1 cellular context compared by ENCODE assay signal in the genomic region with DNA sequence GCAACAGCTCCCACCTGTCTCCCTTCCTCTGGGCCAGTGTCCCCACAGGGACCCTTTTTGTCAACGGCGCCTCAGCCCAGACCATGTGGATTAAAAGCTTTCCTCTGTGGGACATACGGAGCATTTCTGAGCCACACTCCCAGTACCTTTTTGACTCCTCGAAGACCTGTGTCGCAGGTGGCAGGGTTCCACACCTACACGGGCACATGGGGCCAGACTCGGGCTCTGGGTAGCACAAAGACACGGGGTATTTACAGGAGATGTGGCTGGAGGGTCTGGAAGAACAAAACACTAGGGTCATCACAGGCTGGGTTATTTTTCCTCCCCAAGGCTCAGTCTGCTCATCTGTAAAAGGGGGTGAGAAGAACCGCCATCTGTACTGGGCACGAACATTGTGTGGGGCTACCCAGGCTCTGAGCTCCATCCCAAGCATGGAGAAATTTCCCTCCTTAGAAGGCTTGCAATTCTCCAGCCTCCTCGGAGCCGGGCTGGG.
A peak's percentile ranks its signal among the peaks of the same experiment; 100 is the strongest.
TF ChIP-seq lines count a peak whose summit lies in the region.

No MANE protein-coding gene starts in this region.

TF ChIP-seq in HepG2, 621 proteins besides CTCF, POLR2A, EP300 and RAD21:
- 0 out of 2 replicates have a peak, but pooled peaks have one; percentile 4 for TF ChIP-seq JUNB (CRISPR knock-in tag; IDR thresholded peaks at IDR 0.05; ENCODE audit: borderline replicate concordance)
- TF ChIP-seq, protein P1, sequence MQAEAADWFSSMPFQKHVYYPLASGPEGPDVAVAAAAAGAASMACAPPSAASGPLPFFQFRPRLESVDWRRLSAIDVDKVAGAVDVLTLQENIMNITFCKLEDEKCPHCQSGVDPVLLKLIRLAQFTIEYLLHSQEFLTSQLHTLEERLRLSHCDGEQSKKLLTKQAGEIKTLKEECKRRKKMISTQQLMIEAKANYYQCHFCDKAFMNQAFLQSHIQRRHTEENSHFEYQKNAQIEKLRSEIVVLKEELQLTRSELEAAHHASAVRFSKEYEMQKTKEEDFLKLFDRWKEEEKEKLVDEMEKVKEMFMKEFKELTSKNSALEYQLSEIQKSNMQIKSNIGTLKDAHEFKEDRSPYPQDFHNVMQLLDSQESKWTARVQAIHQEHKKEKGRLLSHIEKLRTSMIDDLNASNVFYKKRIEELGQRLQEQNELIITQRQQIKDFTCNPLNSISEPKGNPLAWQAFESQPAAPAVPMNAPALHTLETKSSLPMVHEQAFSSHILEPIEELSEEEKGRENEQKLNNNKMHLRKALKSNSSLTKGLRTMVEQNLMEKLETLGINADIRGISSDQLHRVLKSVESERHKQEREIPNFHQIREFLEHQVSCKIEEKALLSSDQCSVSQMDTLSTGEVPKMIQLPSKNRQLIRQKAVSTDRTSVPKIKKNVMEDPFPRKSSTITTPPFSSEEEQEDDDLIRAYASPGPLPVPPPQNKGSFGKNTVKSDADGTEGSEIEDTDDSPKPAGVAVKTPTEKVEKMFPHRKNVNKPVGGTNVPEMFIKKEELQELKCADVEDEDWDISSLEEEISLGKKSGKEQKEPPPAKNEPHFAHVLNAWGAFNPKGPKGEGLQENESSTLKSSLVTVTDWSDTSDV (CRISPR knock-in tag; IDR thresholded peaks at IDR 0.05), result no peak
- TF ChIP-seq ELF4 (CRISPR knock-in tag; IDR thresholded peaks at IDR 0.05; ENCODE audit: borderline replicate concordance), result no peak
- TF ChIP-seq, protein P2, sequence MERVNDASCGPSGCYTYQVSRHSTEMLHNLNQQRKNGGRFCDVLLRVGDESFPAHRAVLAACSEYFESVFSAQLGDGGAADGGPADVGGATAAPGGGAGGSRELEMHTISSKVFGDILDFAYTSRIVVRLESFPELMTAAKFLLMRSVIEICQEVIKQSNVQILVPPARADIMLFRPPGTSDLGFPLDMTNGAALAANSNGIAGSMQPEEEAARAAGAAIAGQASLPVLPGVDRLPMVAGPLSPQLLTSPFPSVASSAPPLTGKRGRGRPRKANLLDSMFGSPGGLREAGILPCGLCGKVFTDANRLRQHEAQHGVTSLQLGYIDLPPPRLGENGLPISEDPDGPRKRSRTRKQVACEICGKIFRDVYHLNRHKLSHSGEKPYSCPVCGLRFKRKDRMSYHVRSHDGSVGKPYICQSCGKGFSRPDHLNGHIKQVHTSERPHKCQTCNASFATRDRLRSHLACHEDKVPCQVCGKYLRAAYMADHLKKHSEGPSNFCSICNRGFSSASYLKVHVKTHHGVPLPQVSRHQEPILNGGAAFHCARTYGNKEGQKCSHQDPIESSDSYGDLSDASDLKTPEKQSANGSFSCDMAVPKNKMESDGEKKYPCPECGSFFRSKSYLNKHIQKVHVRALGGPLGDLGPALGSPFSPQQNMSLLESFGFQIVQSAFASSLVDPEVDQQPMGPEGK (CRISPR knock-in tag; IDR thresholded peaks at IDR 0.05), result no peak
- TF ChIP-seq ZNF629 (CRISPR knock-in tag; conservative IDR thresholded peaks at IDR 0.05), result peak; percentile 70
- no peak for TF ChIP-seq DPF2 (CRISPR knock-in tag; IDR thresholded peaks at IDR 0.05; ENCODE audit: borderline replicate concordance, low read depth)
- TF ChIP-seq AHR (CRISPR knock-in tag; IDR thresholded peaks at IDR 0.05), result 0 out of 2 replicates have a peak, but pooled peaks have one; percentile 21
- TF ChIP-seq RARA (CRISPR knock-in tag; IDR thresholded peaks at IDR 0.05), result no peak
